Comparison of ENCODE assay signal across 8 cellular contexts in the genomic region with DNA sequence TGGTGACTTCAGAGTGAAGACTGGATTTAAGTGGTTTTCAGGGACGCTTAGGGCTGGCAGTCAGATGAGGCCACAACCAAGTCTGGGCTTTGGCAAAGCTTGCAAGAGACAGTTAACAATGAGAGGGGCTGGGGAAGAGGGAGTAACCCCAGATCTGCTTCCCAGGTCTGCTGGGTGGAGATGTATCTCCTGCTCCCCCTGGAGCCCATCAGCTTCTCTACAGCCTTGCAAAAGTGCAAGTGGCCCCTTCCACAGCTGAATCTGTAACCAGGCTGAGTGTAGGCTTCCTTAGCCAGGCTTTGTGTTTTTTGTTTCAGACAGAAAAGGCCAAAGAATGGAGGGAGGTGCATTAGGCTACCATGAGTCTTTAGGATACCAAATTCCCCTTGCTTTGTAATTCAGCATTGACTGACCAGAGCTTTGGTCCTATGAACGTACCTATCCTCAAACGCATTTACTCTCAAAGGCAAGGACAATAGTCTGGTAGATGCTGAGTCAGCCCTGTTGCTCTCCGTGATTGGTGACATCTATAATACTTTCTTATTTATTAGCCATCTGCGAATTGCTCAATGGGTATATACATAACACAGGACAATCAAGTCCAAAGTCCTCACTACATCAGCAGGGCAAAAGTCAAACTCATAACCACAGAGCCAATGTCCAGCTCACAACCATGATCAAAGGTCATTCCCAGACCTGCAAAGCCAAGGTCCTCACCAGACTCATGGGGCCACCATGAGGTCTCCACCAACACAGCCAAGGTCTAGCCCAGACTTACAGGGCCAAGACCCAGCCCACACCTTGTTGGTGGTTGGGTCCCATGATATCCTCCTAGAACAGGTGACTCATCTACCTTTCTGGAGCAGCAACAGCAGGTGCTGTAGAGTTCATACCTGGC. TPM values are rescaled to one million over a fixed set of nuclear protein-coding genes. Genes with fewer than 3 reads are reported as not detected.
DNase-seq lines count a peak whose midpoint lies in the region; ATAC-seq and TF ChIP-seq lines count a peak whose summit lies in the region.
"Had no signal": no experiment of that assay in that cellular context is flagged by ENCODE, and none has a peak within 500 bp of the region (broad histone marks: within the 10 kb centered on the region; RNA-seq: fewer than 3 reads in every experiment).

No MANE protein-coding gene starts in this region.

- no peaks in the 10 kb centered on the region for H3K79me2 ChIP-seq in Loucy (ENCODE audit: insufficient read depth, low read length)

- in situ Hi-C loops in astrocyte of the spinal cord (cut with HindIII; ENCODE audit: low sequenced_read_pairs) = no loop called here

- no peak overlapping the region for H3K9ac ChIP-seq in Loucy (ENCODE audit: low read depth, low read length, poor library complexity, severe bottlenecking)

- no peak overlapping the region for H3K4me2 ChIP-seq in Loucy (ENCODE audit: low read depth, low read length, poor library complexity, severe bottlenecking)

- peak in 1 of 2 donors; percentile 47 for ATAC-seq in lower lobe of right lung
- no peak for ATAC-seq in HG03354 (IDR thresholded peaks at IDR 0.05; ENCODE audit: poor library complexity, severe bottlenecking, unreplicated experiment)

- intact Hi-C loops in lower lobe of right lung (cut with DNase I) = no loop called here

- no peaks in the 10 kb centered on the region for H3K9me3 ChIP-seq in Loucy (ENCODE audit: insufficient read depth, low read depth, low read length)
- no peaks in the 10 kb centered on the region for H3K9me3 ChIP-seq in lower lobe of right lung
- H3K9me3 ChIP-seq: SJSA1 had no signal

- H2AFZ ChIP-seq in Loucy (ENCODE audit: low read length) = no peak overlapping the region

- H3K4me1 ChIP-seq in Loucy (ENCODE audit: insufficient read depth, low read length, poor library complexity, severe bottlenecking) (no peaks in the 10 kb centered on the region), lower lobe of right lung (peaks cover under 1% of the 10 kb centered on the region)
- H3K4me1 ChIP-seq: SJSA1 had no signal

- no peak overlapping the region for H3K27ac ChIP-seq in lower lobe of right lung
- H3K27ac ChIP-seq: SJSA1 had no signal

- H3K36me3 ChIP-seq in Loucy (ENCODE audit: insufficient read depth, low read length) = no peaks in the 10 kb centered on the region
- no peaks in the 10 kb centered on the region for H3K36me3 ChIP-seq in lower lobe of right lung
- H3K36me3 ChIP-seq: SJSA1 had no signal

- H3F3A ChIP-seq in Loucy (ENCODE audit: low read depth) = no peaks in the 10 kb centered on the region; the same call in 1 of the 2 replicates

- TF ChIP-seq CTCF in GM10266 (IDR thresholded peaks at IDR 0.05; ENCODE audit: control insufficient read depth, insufficient read depth, low read depth, missing control alignments) (peak; percentile 42), Loucy (conservative IDR thresholded peaks at IDR 0.05; ENCODE audit: low read length) (peak; percentile 64), astrocyte of the spinal cord (IDR thresholded peaks at IDR 0.05; ENCODE audit: low read depth, low read length) (peak; percentile 66), lower lobe of right lung (IDR thresholded peaks at IDR 0.05) (peak; percentile 34)

- H3K9me2 ChIP-seq in Loucy (replicated peaks; ENCODE audit: low read depth, low read length) = no peaks in the 10 kb centered on the region

- DNase-seq in GM10266 (ENCODE audit: extremely low spot score) (peak; percentile 38), astrocyte of the spinal cord (ENCODE audit: low read depth, low spot score) (no peak), lower lobe of right lung (no peak), NCI-H187 treated with DMSO at 0.1 percent for 48 hours (lab: John Stamatoyannopoulos, UW) (no peak), GF-D8 (lab: John Stamatoyannopoulos, UW) (no peak)

- H4K20me1 ChIP-seq in Loucy (ENCODE audit: insufficient read depth, low read length, poor library complexity, severe bottlenecking) = no peaks in the 10 kb centered on the region

- H3K4me3 ChIP-seq in Loucy (ENCODE audit: low read length, poor library complexity, severe bottlenecking) = no peak overlapping the region
- no peak overlapping the region for H3K4me3 ChIP-seq in astrocyte of the spinal cord (ENCODE audit: low read depth, low read length)
- no peak overlapping the region for H3K4me3 ChIP-seq in lower lobe of right lung
- H3K4me3 ChIP-seq: SJSA1 had no signal

- H3K27me3 ChIP-seq in Loucy (ENCODE audit: insufficient read depth, low read length, poor library complexity, severe bottlenecking) (no peaks in the 10 kb centered on the region), lower lobe of right lung (ENCODE audit: low read depth) (no peaks in the 10 kb centered on the region)
- H3K27me3 ChIP-seq: SJSA1 had no signal

RNA-seq across cellular contexts. Expression of gene CCDC13, which starts 17.1 kb away (rescaled TPM):
- total RNA-seq in lower lobe of right lung = 2.5 TPM

RNA-seq across cellular contexts. Expression of gene HIGD1A, which starts 48.4 kb away (rescaled TPM):
- total RNA-seq in lower lobe of right lung = 83.8 TPM

RNA-seq across cellular contexts. Expression of gene ACKR2, which starts 53.3 kb away (rescaled TPM):
- 5.3 TPM for total RNA-seq in lower lobe of right lung
- total RNA-seq: SJSA1 had no signal

RNA-seq across cellular contexts. Expression of gene HHATL, which starts 53.3 kb away (rescaled TPM):
- 1.0 TPM for total RNA-seq in lower lobe of right lung
- total RNA-seq: SJSA1 had no signal
